Comparison of ENCODE assay signal across 8 cellular contexts in genomic region chr1:185720633-185721272, GRCh38. TPM values are rescaled to one million over a fixed set of nuclear protein-coding genes. Genes with fewer than 3 reads are reported as not detected.
DNase-seq lines count a peak whose midpoint lies in the region; FAIRE-seq and TF ChIP-seq lines count a peak whose summit lies in the region.

No MANE protein-coding gene starts in this region.

- H3K4me1 ChIP-seq in small intestine (ENCODE audit: control insufficient read depth in 2 of 2, insufficient read depth in 1 of 2, low read depth in 1 of 2, low read length in 1 of 2), result no peaks in the 10 kb centered on the region

- H3K27ac ChIP-seq in small intestine (ENCODE audit: low read depth in 1 of 2, low read length in 1 of 2), result no peak overlapping the region

- WGBS in small intestine, 3 donors, result 23 to 40% (median 37%) methylated on average over 2 of the region's 2 CpGs

- no peaks in the 10 kb centered on the region for H3K27me3 ChIP-seq in small intestine (ENCODE audit: control insufficient read depth in 2 of 2, insufficient read depth in 2 of 2, low read length in 2 of 2)

- H3K4me3 ChIP-seq in foreskin fibroblast (ENCODE audit: low read depth in 1 of 2, low read length in 2 of 2) (no peak overlapping the region), small intestine (ENCODE audit: low read depth in 1 of 2, low read length in 2 of 2) (no peak overlapping the region)

- H3K36me3 ChIP-seq in small intestine (ENCODE audit: control insufficient read depth in 2 of 2, insufficient read depth in 2 of 2, low read length in 2 of 2), result no peaks in the 10 kb centered on the region

- DNase-seq in NCI-H510A treated with DMSO at 0.1 percent for 48 hours (lab: John Stamatoyannopoulos, UW) (peak; percentile 33), NCI-H510A (lab: John Stamatoyannopoulos, UW) (no peak), RCC 7860 (ENCODE audit: low spot score) (no peak), foreskin fibroblast (peak in 1 of 2 donors; percentile 65), small intestine (peak; percentile 25), COLO668 (lab: John Stamatoyannopoulos, UW; ENCODE audit: unreplicated experiment) (no peak), H54 (ENCODE audit: insufficient read length, low spot score) (no peak), activated gamma-delta T cell (lab: John Stamatoyannopoulos, UW) (no peak)

- peak; percentile 49 for TF ChIP-seq CTCF in foreskin fibroblast (IDR thresholded peaks at IDR 0.05; ENCODE audit: low read depth, low read length)

- FAIRE-seq in RCC 7860 (lab: Jason Lieb, UNC), result peak; percentile 75
- FAIRE-seq in small intestine (lab: Jason Lieb, UNC), result no peak
- no peak for FAIRE-seq in H54 (lab: Jason Lieb, UNC)

- TF ChIP-seq POLR2A in H54 (IDR thresholded peaks at IDR 0.05; ENCODE audit: low read depth, low read length), result no peak

- no peaks in the 10 kb centered on the region for H3K9me3 ChIP-seq in small intestine (ENCODE audit: control insufficient read depth, low read depth)

RNA-seq across cellular contexts. Expression of gene HMCN1, which starts 13.4 kb away (rescaled TPM):
- polyA plus RNA-seq in small intestine, result 1 to 10 TPM in 1 of 3 donors, under 1 TPM in 2; under 0.01 to 1.9 (median 0.54) TPM

Comparison
In these comparisons a context has a peak if more than half of its experiments do, and no peak if none do; other contexts are left out.
1. DNase-seq: peak in NCI-H510A treated with DMSO at 0.1 percent for 48 hours (single experiment) and small intestine (single experiment); none in NCI-H510A (single experiment), RCC 7860 (single experiment), COLO668 (single experiment), H54 (single experiment) and activated gamma-delta T cell (single experiment).